ENCODE assay signal across 8 cellular contexts in the genomic region with DNA sequence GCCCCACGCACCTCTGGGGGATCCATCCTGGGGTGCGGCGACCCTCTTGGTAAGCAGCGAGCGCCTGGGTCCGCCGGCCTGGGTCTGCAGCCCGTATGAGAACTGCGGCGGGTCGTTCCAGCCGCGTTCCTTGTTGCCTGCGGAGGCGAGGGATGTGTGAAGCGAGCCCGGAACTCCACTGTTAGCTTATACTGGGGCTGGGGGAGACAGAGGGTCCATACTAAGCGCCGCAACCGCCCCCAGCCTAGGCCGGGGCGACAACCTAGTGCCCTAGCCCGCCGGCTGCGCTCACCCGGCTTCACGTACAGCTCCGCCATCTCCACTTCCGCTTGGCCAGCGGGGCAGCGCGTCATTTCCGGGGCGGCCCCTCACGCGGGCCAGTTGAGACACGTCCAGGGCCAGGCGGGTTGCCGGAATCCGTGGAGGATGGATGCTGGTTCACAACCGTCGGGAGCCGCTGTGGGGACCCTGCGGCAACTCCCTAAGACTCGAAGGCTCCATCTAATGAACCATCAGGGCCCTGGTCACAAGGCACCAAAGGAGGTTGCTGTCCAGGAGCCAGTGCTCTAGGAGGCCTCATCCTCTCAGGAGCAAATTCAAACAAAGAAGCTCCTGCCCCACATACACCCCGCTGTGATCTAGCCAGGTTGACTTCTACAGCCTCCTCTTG. TPM values are rescaled to one million over a fixed set of nuclear protein-coding genes. Genes with fewer than 3 reads are reported as not detected.
DNase-seq lines count a peak whose midpoint lies in the region; ATAC-seq lines count a peak whose summit lies in the region.

Gene SRA1, minus strand, starts transcription at position 338 of the 670 bp plus-strand sequence. Its CDS starts 21 bp downstream, at position 317.

- peak within 1 kb of the TSS; percentile 82 for H3K27ac Mint-ChIP-seq in activated T-helper 2 cell treated with anti-CD3 and anti-CD28 coated beads, Interferon-gamma antibody, Interleukin-2, Interleukin-4, amounts not matched to agents 10 μg/mL and 5 μg/mL and 100 μg/mL, durations not matched to agents 14 hours and 24 hours and 36 hours
- H3K27ac Mint-ChIP-seq in natural killer cell treated with Interleukin-12 subunit alpha and Interleukin-12 subunit beta and Interleukin-15 and Interleukin-18, amount 100 ng/mL, for 72 hours, result peak within 1 kb of the TSS; percentile 53 to 91

- no peaks in the 10 kb centered on the region for H3K9me2 ChIP-seq in GM23248 (ENCODE audit: insufficient read depth)
- no peaks in the 10 kb centered on the region for H3K9me2 ChIP-seq in Karpas-422 (replicated peaks; ENCODE audit: insufficient read depth, low read length)

- H3K4me1 ChIP-seq in GM23248 (ENCODE audit: insufficient read depth) (peaks cover 31% of the 10 kb centered on the region), Karpas-422 (ENCODE audit: low read length) (peaks cover 47% of the 10 kb centered on the region)

- 1 to 3% methylated on average over 44 to 46 of the region's 46 CpGs for WGBS in GM23248 (ENCODE audit: low coverage in 1 of 2, low lambda C conversion rate in 2 of 2, missing lambda C conversion rate in 2 of 2), 2 experiments

- peaks cover 34% of the 10 kb centered on the region for H3F3A ChIP-seq in GM23248 (ENCODE audit: insufficient read depth)

- intact Hi-C loops in activated T-helper 2 cell treated with anti-CD3 and anti-CD28 coated beads, Interferon-gamma antibody, Interleukin-2, Interleukin-4, amounts not matched to agents 10 μg/mL and 5 μg/mL and 100 μg/mL, durations not matched to agents 14 hours and 24 hours and 36 hours (cut with micrococcal nuclease), result loop anchor here (1.0 to 2.0 kb wide), 3 partner anchors 10 to 154 kb away; partner anchors contain the start of genes EIF4EBP3 and TMCO6

- peaks cover 41% of the 10 kb centered on the region for H3K4me1 Mint-ChIP-seq in activated T-helper 2 cell treated with anti-CD3 and anti-CD28 coated beads, Interferon-gamma antibody, Interleukin-2, Interleukin-4, amounts not matched to agents 10 μg/mL and 5 μg/mL and 100 μg/mL, durations not matched to agents 14 hours and 24 hours and 36 hours (ENCODE audit: low read depth)
- H3K4me1 Mint-ChIP-seq in natural killer cell treated with Interleukin-12 subunit alpha and Interleukin-12 subunit beta and Interleukin-15 and Interleukin-18, amount 100 ng/mL, for 72 hours (ENCODE audit: low read depth in 2 of 2), result peaks cover 44 to 50% of the 10 kb centered on the region in 2 donors

- H3K9me3 ChIP-seq in GM23248 (ENCODE audit: low read depth) (no peaks in the 10 kb centered on the region), Karpas-422 (ENCODE audit: low read length) (no peaks in the 10 kb centered on the region)

- peak within 1 kb of the TSS; percentile 69 for H2AFZ ChIP-seq in GM23248
- H2AFZ ChIP-seq in Karpas-422 (ENCODE audit: low read length), result peak within 1 kb of the TSS; percentile 64; the same call in 1 of the 2 replicates

- no peaks in the 10 kb centered on the region for H3K9me3 Mint-ChIP-seq in activated T-helper 2 cell treated with anti-CD3 and anti-CD28 coated beads, Interferon-gamma antibody, Interleukin-2, Interleukin-4, amounts not matched to agents 10 μg/mL and 5 μg/mL and 100 μg/mL, durations not matched to agents 14 hours and 24 hours and 36 hours
- H3K9me3 Mint-ChIP-seq in natural killer cell treated with Interleukin-12 subunit alpha and Interleukin-12 subunit beta and Interleukin-15 and Interleukin-18, amount 100 ng/mL, for 72 hours, result no peaks in the 10 kb centered on the region

- H3K4me3 ChIP-seq in GM23248, result peak within 1 kb of the TSS; percentile 86
- H3K4me3 ChIP-seq in Karpas-422 (ENCODE audit: low read length), result peak within 1 kb of the TSS; percentile 89

- peak within 1 kb of the TSS; percentile 83 for H3K4me3 Mint-ChIP-seq in activated T-helper 2 cell treated with anti-CD3 and anti-CD28 coated beads, Interferon-gamma antibody, Interleukin-2, Interleukin-4, amounts not matched to agents 10 μg/mL and 5 μg/mL and 100 μg/mL, durations not matched to agents 14 hours and 24 hours and 36 hours (ENCODE audit: low read depth)
- peak within 1 kb of the TSS; percentile 89 for H3K4me3 Mint-ChIP-seq in natural killer cell treated with Interleukin-12 subunit alpha and Interleukin-12 subunit beta and Interleukin-15 and Interleukin-18, amount 100 ng/mL, for 72 hours

- peak; percentile 97 for ATAC-seq in natural killer cell treated with Interleukin-12 subunit alpha and Interleukin-12 subunit beta and Interleukin-15 and Interleukin-18, amount 100 ng/mL, for 72 hours

- H4K20me1 ChIP-seq in GM23248 (ENCODE audit: insufficient read depth) (0 out of 2 replicates have a peak, but pooled peaks cover 8% of the 10 kb centered on the region), Karpas-422 (ENCODE audit: insufficient read depth, low read depth, low read length) (no peaks in the 10 kb centered on the region)

- no peaks in the 10 kb centered on the region for H3K27me3 ChIP-seq in GM23248 (replicated peaks; ENCODE audit: insufficient read depth)
- no peaks in the 10 kb centered on the region for H3K27me3 ChIP-seq in Karpas-422 (ENCODE audit: low read length)

- peaks cover 41% of the 10 kb centered on the region for H3K36me3 Mint-ChIP-seq in activated T-helper 2 cell treated with anti-CD3 and anti-CD28 coated beads, Interferon-gamma antibody, Interleukin-2, Interleukin-4, amounts not matched to agents 10 μg/mL and 5 μg/mL and 100 μg/mL, durations not matched to agents 14 hours and 24 hours and 36 hours (ENCODE audit: low read depth)
- H3K36me3 Mint-ChIP-seq in natural killer cell treated with Interleukin-12 subunit alpha and Interleukin-12 subunit beta and Interleukin-15 and Interleukin-18, amount 100 ng/mL, for 72 hours, result peaks cover 27% of the 10 kb centered on the region

- in situ Hi-C loops in GM23248 (cut with MboI), result no loop called here

- H3K79me2 ChIP-seq in GM23248 (ENCODE audit: insufficient read depth), result peaks cover 50% of the 10 kb centered on the region
- H3K79me2 ChIP-seq in Karpas-422 (ENCODE audit: low read length), result peaks cover 49% of the 10 kb centered on the region

- 0 out of 2 replicates have a peak, but pooled peaks cover 11% of the 10 kb centered on the region for H3K36me3 ChIP-seq in GM23248 (ENCODE audit: low read depth)
- H3K36me3 ChIP-seq in Karpas-422 (ENCODE audit: insufficient read depth, low read length), result peaks cover 16% of the 10 kb centered on the region; the same call in 1 of the 2 replicates

- peak within 1 kb of the TSS; percentile 94 for H3K4me2 ChIP-seq in GM23248 (ENCODE audit: unreplicated experiment)
- peak within 1 kb of the TSS; percentile 86 for H3K4me2 ChIP-seq in Karpas-422 (ENCODE audit: low read depth, low read length, poor library complexity, severe bottlenecking)

- H3K27ac ChIP-seq in GM23248, result peak within 1 kb of the TSS; percentile 84
- H3K27ac ChIP-seq in Karpas-422 (ENCODE audit: low read length), result peak within 1 kb of the TSS; percentile 72

- H3K9ac ChIP-seq in GM23248, result peak within 1 kb of the TSS; percentile 98
- peak within 1 kb of the TSS; percentile 92 for H3K9ac ChIP-seq in Karpas-422 (ENCODE audit: low read length)

- DNase-seq in Daoy (ENCODE audit: low read depth) (peak; percentile 97), GM23248 (peak; percentile 96), Karpas-422 (peak; percentile 96), RPMI7951 (ENCODE audit: low read depth) (peak; percentile 85), fibroblast of peridontal ligament (ENCODE audit: extremely low read depth) (peak; percentile 86)
- peak; percentile 84 for DNase-seq in activated T-helper 2 cell treated with anti-CD3 and anti-CD28 coated beads, Interferon-gamma antibody, Interleukin-2, Interleukin-4, amounts not matched to agents 10 μg/mL and 5 μg/mL and 100 μg/mL, durations not matched to agents 14 hours and 24 hours and 36 hours (ENCODE audit: low spot score)
- DNase-seq in natural killer cell treated with Interleukin-12 subunit alpha and Interleukin-12 subunit beta and Interleukin-15 and Interleukin-18, amount 100 ng/mL, for 72 hours (ENCODE audit: low spot score), result peak; percentile 95
- peak; percentile 81 for DNase-seq in stimulated activated naive CD4-positive, alpha-beta T cell treated with Interleukin-2 at 50 U/mL for 16 hours (lab: John Stamatoyannopoulos, UW)

- no peaks in the 10 kb centered on the region for H3K27me3 Mint-ChIP-seq in activated T-helper 2 cell treated with anti-CD3 and anti-CD28 coated beads, Interferon-gamma antibody, Interleukin-2, Interleukin-4, amounts not matched to agents 10 μg/mL and 5 μg/mL and 100 μg/mL, durations not matched to agents 14 hours and 24 hours and 36 hours (ENCODE audit: low read depth)
- H3K27me3 Mint-ChIP-seq in natural killer cell treated with Interleukin-12 subunit alpha and Interleukin-12 subunit beta and Interleukin-15 and Interleukin-18, amount 100 ng/mL, for 72 hours, result no peaks in the 10 kb centered on the region

RNA-seq across cellular contexts. Expression of gene SRA1, which starts in this region (rescaled TPM):
- 59.0 and 60.4 TPM in 2 replicates for total RNA-seq in Daoy (2014; rRNA removed; shearing (Covaris generic))
- 41.6 and 46.2 TPM in 2 replicates for total RNA-seq in GM23248 (2014; rRNA removed; shearing (Covaris generic))
- 90.6 and 91.2 TPM in 2 replicates for polyA plus RNA-seq in GM23248 (2016; fragmentation: Nextera tagmentation; extraction: Ambion mirVana)
- total RNA-seq in Karpas-422 (2014; rRNA removed; shearing (Covaris generic); ENCODE audit: low replicate concordance), result 27.1 and 45.7 TPM in 2 replicates
- 47.7 and 57.1 TPM in 2 replicates for total RNA-seq in RPMI7951 (2014; rRNA removed; shearing (Covaris generic))
- total RNA-seq in activated T-helper 2 cell treated with anti-CD3 and anti-CD28 coated beads, Interferon-gamma antibody, Interleukin-2, Interleukin-4, amounts not matched to agents 10 μg/mL and 5 μg/mL and 100 μg/mL, durations not matched to agents 14 hours and 24 hours and 36 hours, result 45.9 and 48.2 TPM in 2 replicates
- total RNA-seq in natural killer cell treated with Interleukin-12 subunit alpha and Interleukin-12 subunit beta and Interleukin-15 and Interleukin-18, amount 100 ng/mL, for 72 hours, result 10 to 100 TPM; 61.4 to 64.7 TPM

Comparison
In these comparisons a context has a peak if more than half of its experiments do, and no peak if none do; other contexts are left out.
1. Peak in every context shown above with its lines: DNase-seq, ATAC-seq, H3K4me3 ChIP-seq and H3K27ac ChIP-seq.